12 cellular contexts compared by ENCODE assay signal in the genomic region with DNA sequence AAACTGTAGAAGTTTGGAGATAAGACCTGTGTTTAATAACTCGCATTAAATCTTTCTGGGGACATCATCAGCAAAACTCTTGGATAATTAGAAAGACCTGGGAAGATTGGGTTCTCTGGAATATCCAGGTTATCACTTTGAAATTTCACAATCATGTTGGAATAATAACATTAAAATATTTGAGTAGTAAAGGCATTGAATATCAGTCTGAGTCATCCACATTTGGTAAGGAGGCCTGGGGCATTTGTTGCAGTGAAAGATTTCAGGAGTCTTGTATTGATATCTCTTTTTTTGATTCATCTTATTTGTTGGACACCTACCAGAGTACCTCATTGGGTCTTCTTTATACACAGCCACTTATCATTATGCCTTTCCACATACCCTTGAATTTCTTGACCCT.
A peak's percentile ranks its signal among the peaks of the same experiment; 100 is the strongest.
DNase-seq lines count a peak whose midpoint lies in the region; ATAC-seq and TF ChIP-seq lines count a peak whose summit lies in the region.
"Had no signal": no experiment of that assay in that cellular context is flagged by ENCODE, and none has a peak within 500 bp of the region (broad histone marks: within the 10 kb centered on the region; RNA-seq: fewer than 3 reads in every experiment).

No MANE protein-coding gene starts in this region.

- no peak overlapping the region for H2AFZ ChIP-seq in PC-9

- peaks cover 41% of the 10 kb centered on the region for H3K4me1 Mint-ChIP-seq in osteocyte (ENCODE audit: unreplicated experiment)

- H3K27ac Mint-ChIP-seq in osteocyte (ENCODE audit: unreplicated experiment), result peak overlapping the region; percentile 1

- no peaks in the 10 kb centered on the region for H3K27me3 Mint-ChIP-seq in osteocyte (ENCODE audit: unreplicated experiment)

- H3F3A ChIP-seq in PC-9 (ENCODE audit: insufficient read depth, low read depth), result peaks cover 21% of the 10 kb centered on the region

- peaks cover 7% of the 10 kb centered on the region for H3K36me3 Mint-ChIP-seq in osteocyte (ENCODE audit: unreplicated experiment)

- H3K36me3 ChIP-seq in PC-9 (ENCODE audit: low read depth) (no peaks in the 10 kb centered on the region), adrenal gland (replicated peaks in 1 of 2) (no peaks in the 10 kb centered on the region)

- no peak overlapping the region for H3K4me3 Mint-ChIP-seq in osteocyte (ENCODE audit: unreplicated experiment)
- H3K4me3 Mint-ChIP-seq: nephron had no signal

- H3K9me3 Mint-ChIP-seq in osteocyte (ENCODE audit: unreplicated experiment), result no peaks in the 10 kb centered on the region
- H3K9me3 Mint-ChIP-seq: activated CD4-positive, alpha-beta memory T cell treated with anti-CD3 and anti-CD28 coated beads, Interleukin-2, amount 10 ng/mL, durations not matched to agents 7 days and 5 days; nephron had no signal

- POLR2A ChIA-PET in PC-9 (lab: Charles Lee; ENCODE audit: unreplicated experiment), result interaction anchor here (0.5 to 0.9 kb wide), 2 partner anchors 96 to 114 kb away, joined by 3 read pairs; a partner anchor contains a TSS

- no TSS peak for BruUV-seq in PC-9 (replicated peaks; lab: Mats Ljungman, UMichigan)

- peak overlapping the region; percentile 38 for H3K27ac ChIP-seq in PC-9
- no peak overlapping the region for H3K27ac ChIP-seq in adrenal gland

- H3K27me3 ChIP-seq in PC-9 (ENCODE audit: insufficient read depth, low read depth) (no peaks in the 10 kb centered on the region), adrenal gland (no peaks in the 10 kb centered on the region)

- peak overlapping the region; percentile 57 for H3K4me2 ChIP-seq in PC-9

- H3K9me2 ChIP-seq in PC-9 (ENCODE audit: insufficient read depth), result no peaks in the 10 kb centered on the region

- TF ChIP-seq CTCF in PC-9 (conservative IDR thresholded peaks at IDR 0.05), result no peak
- no peak for TF ChIP-seq CTCF in osteocyte (IDR thresholded peaks at IDR 0.05)
- TF ChIP-seq CTCF in adrenal gland (IDR thresholded peaks at IDR 0.05), result no peak

- H3K9me3 ChIP-seq in PC-9 (ENCODE audit: insufficient read depth, low read depth) (no peaks in the 10 kb centered on the region), adrenal gland (replicated peaks in 1 of 3) (no peaks in the 10 kb centered on the region)

- no peaks in the 10 kb centered on the region for H4K20me1 ChIP-seq in PC-9 (ENCODE audit: insufficient read depth)

- WGBS in adrenal gland, 4 donors, result 93 to 98% (median 95%) methylated on average over 1 of the region's 1 CpG

- no peaks in the 10 kb centered on the region for H3K79me2 ChIP-seq in PC-9 (ENCODE audit: low read depth)

- TF ChIP-seq POLR2A in adrenal gland (IDR thresholded peaks at IDR 0.05), result no peak

- peaks cover 32% of the 10 kb centered on the region for H3K4me1 ChIP-seq in PC-9 (replicated peaks; ENCODE audit: insufficient read depth)
- H3K4me1 ChIP-seq in adrenal gland (replicated peaks in 1 of 2), result peaks cover 3 to 22% of the 10 kb centered on the region in 2 donors

- DNase-seq in EH (ENCODE audit: low read depth), result peak; percentile 44
- peak in 1 of 2 experiments; percentile 86 for DNase-seq in PC-9
- DNase-seq in dermis blood vessel endothelial cell, result peak; percentile 27
- no peak for DNase-seq in osteocyte (ENCODE audit: extremely low spot score, unreplicated experiment)
- no peak for DNase-seq in retina
- DNase-seq in adrenal gland, result no peak
- no peak for DNase-seq in NCI-H2029 treated with DMSO at 0.1 percent for 48 hours (lab: John Stamatoyannopoulos, UW)
- DNase-seq: activated CD4-positive, alpha-beta memory T cell treated with anti-CD3 and anti-CD28 coated beads, Interleukin-2, amount 10 ng/mL, durations not matched to agents 7 days and 5 days; amniotic stem cell; stimulated activated CD8-positive, alpha-beta memory T cell treated with anti-CD3 and anti-CD28 coated beads, Interleukin-4, amount 100 ng/mL, for 48 hours had no signal

- H3K4me3 ChIP-seq in PC-9 (no peak overlapping the region), adrenal gland (no peak overlapping the region)

- CTCF ChIA-PET in PC-9 (lab: Charles Lee), result interaction anchor here (1.3 to 2.6 kb wide), 3 partner anchors 66 to 355 kb away, joined by 5 to 9 read pairs (median 8); no protein-coding TSS in a partner anchor

- ATAC-seq in GM18520 (IDR thresholded peaks at IDR 0.05; ENCODE audit: unreplicated experiment), result no peak

- intact Hi-C loops in PC-9 (cut with micrococcal nuclease; ENCODE audit: unreplicated experiment), result loop anchor here (1.0 to 5.0 kb wide), 6 partner anchors 66 to 572 kb away; a partner anchor contains a TSS
- intact Hi-C loops in adrenal gland (cut with DNase I), result loop anchor here in 1 of 2 donors (5.0 kb wide), 1 partner anchor 69 kb away; no protein-coding TSS in a partner anchor

Comparison
In these comparisons a context has a peak if more than half of its experiments do, and no peak if none do; other contexts are left out.
1. DNase-seq: peak in EH (single experiment) and dermis blood vessel endothelial cell (single experiment); none in osteocyte (single experiment), retina (single experiment), adrenal gland (0 of 7) and NCI-H2029 treated with DMSO at 0.1 percent for 48 hours (single experiment).